ENCODE assay signal across 8 cellular contexts in the genomic region with DNA sequence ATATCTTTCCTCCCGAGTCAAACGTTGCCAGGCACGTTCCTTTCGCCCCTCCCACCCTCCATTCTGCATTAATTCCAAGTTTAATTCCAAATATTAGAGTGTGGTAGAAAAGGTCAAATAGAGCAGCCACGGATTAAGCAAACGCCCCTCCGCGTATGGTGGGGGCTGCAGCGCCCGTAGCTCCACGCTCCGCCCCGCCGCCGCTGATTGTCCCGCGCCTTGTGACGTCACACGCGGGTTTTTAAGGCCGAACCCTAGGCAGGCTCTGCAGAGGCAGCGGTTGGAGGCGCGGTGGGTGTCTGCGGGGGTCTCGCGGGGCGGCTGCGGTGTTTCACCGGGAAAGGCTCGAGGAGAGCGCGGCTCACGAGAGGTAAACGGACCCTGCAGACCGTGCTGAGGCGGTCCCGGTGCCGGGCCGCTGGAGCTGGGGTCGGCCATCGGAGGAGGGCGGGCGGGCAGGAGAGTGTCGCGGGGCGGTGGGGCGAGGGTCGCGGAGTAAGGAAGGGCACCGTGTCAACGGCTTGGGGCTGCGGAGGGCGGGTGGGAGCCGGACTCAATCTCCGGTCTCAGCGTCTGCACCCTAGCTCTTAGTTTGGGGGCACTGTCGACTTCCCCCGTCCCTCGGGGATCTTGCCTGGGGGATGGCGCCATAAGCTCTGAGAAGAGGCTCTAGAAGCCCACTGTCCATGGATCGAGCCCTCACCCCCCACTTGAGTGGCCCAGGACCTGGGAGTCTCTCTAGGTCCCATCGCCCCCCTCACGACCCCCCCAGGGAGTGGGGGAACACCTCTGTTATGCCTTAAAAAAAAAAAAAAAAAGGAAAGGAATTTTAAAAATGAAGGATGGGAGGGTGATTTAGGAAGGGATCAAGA. TPM values are rescaled to one million over a fixed set of nuclear protein-coding genes. Genes with fewer than 3 reads are reported as not detected.
DNase-seq lines count a peak whose midpoint lies in the region; ATAC-seq, FAIRE-seq and TF ChIP-seq lines count a peak whose summit lies in the region.

A gene with protein sequence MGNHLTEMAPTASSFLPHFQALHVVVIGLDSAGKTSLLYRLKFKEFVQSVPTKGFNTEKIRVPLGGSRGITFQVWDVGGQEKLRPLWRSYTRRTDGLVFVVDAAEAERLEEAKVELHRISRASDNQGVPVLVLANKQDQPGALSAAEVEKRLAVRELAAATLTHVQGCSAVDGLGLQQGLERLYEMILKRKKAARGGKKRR (plus strand): TSS at position 270 of the 872 bp plus-strand sequence. CDS start 740 bp downstream, outside the sequence.

- ATAC-seq in HG02678 (IDR thresholded peaks at IDR 0.05; ENCODE audit: unreplicated experiment) (peak; percentile 76), right lobe of liver (peak; percentile 74 to 82 (median 80))

- no peaks in the 10 kb centered on the region for H3K9me3 Mint-ChIP-seq in CD4-positive, alpha-beta memory T cell
- no peaks in the 10 kb centered on the region for H3K9me3 Mint-ChIP-seq in activated CD4-positive, alpha-beta memory T cell treated with anti-CD3 and anti-CD28 coated beads for 36 hours

- intact Hi-C loops in CD4-positive, alpha-beta memory T cell (cut with micrococcal nuclease) = loop anchor here (1.0 kb wide), 1 partner anchor 11 kb away; no protein-coding TSS in a partner anchor
- intact Hi-C loops in activated CD4-positive, alpha-beta memory T cell treated with anti-CD3 and anti-CD28 coated beads for 36 hours (cut with micrococcal nuclease) = loop anchor here (1.0 kb wide), 2 partner anchors 10 to 84 kb away; a partner anchor contains a TSS
- intact Hi-C loops in right lobe of liver (cut with DNase I) = loop anchor here in 1 of 2 donors (5.0 kb wide), 1 partner anchor 83 kb away; a partner anchor contains a TSS

- H3K27me3 ChIP-seq in CD4-positive, alpha-beta memory T cell (ENCODE audit: insufficient read depth, low read length) = no peaks in the 10 kb centered on the region
- no peaks in the 10 kb centered on the region for H3K27me3 ChIP-seq in right lobe of liver

- H3K36me3 ChIP-seq in CD4-positive, alpha-beta memory T cell (ENCODE audit: insufficient read depth, low read length) = no peaks in the 10 kb centered on the region
- H3K36me3 ChIP-seq in right lobe of liver = peaks cover 0 to 10% (median 0%) of the 10 kb centered on the region in 4 donors

- H3K27ac Mint-ChIP-seq in CD4-positive, alpha-beta memory T cell = peak within 1 kb of the TSS; percentile 83 to 95 (median 93)
- peak within 1 kb of the TSS; percentile 13 for H3K27ac Mint-ChIP-seq in activated CD4-positive, alpha-beta memory T cell treated with anti-CD3 and anti-CD28 coated beads for 36 hours

- peak within 1 kb of the TSS; percentile 64 for H3K27ac ChIP-seq in CD4-positive, alpha-beta memory T cell (ENCODE audit: low read depth, low read length)
- peak within 1 kb of the TSS; percentile 67 to 82 (median 71) for H3K27ac ChIP-seq in right lobe of liver

- peak within 1 kb of the TSS; percentile 91 to 95 (median 94) for H3K4me3 Mint-ChIP-seq in CD4-positive, alpha-beta memory T cell
- peak within 1 kb of the TSS; percentile 88 for H3K4me3 Mint-ChIP-seq in activated CD4-positive, alpha-beta memory T cell treated with anti-CD3 and anti-CD28 coated beads for 36 hours

- H3K36me3 Mint-ChIP-seq in CD4-positive, alpha-beta memory T cell = peaks cover 0 to 2% of the 10 kb centered on the region in 2 donors
- no peaks in the 10 kb centered on the region for H3K36me3 Mint-ChIP-seq in activated CD4-positive, alpha-beta memory T cell treated with anti-CD3 and anti-CD28 coated beads for 36 hours

- DNase-seq in CD4-positive, alpha-beta memory T cell = peak; percentile 77 to 85 (median 77)
- peak; percentile 95 for DNase-seq in NCI-H69 (lab: John Stamatoyannopoulos, UW)
- DNase-seq in activated CD4-positive, alpha-beta memory T cell treated with anti-CD3 and anti-CD28 coated beads for 36 hours = peak; percentile 87
- peak; percentile 22 to 79 for DNase-seq in dermis microvascular lymphatic vessel endothelial cell (ENCODE audit: low read depth in 2 of 2)
- DNase-seq in right lobe of liver = peak; percentile 92 to 94 (median 94)
- peak; percentile 84 for DNase-seq in stimulated activated CD4-positive, alpha-beta T cell treated with anti-CD3 and anti-CD28 coated beads, Interleukin-4, amount 100 ng/mL, for 1 hour
- no peak for DNase-seq in D721Med (ENCODE audit: insufficient read length, low spot score)

- H3K4me1 ChIP-seq in CD4-positive, alpha-beta memory T cell (ENCODE audit: insufficient read depth, low read length) = peaks cover 47% of the 10 kb centered on the region
- peaks cover 0 to 27% (median 6%) of the 10 kb centered on the region in 4 donors for H3K4me1 ChIP-seq in right lobe of liver

- no peaks in the 10 kb centered on the region for H3K27me3 Mint-ChIP-seq in CD4-positive, alpha-beta memory T cell
- no peaks in the 10 kb centered on the region for H3K27me3 Mint-ChIP-seq in activated CD4-positive, alpha-beta memory T cell treated with anti-CD3 and anti-CD28 coated beads for 36 hours

- TF ChIP-seq CTCF in right lobe of liver (IDR thresholded peaks at IDR 0.05) (no peak), D721Med (IDR thresholded peaks at IDR 0.05; ENCODE audit: insufficient read depth, missing control alignments) (no peak)

- FAIRE-seq in D721Med (lab: Jason Lieb, UNC) = no peak

- H3K4me1 Mint-ChIP-seq in CD4-positive, alpha-beta memory T cell = peaks cover 22 to 59% (median 43%) of the 10 kb centered on the region in 4 donors
- H3K4me1 Mint-ChIP-seq in activated CD4-positive, alpha-beta memory T cell treated with anti-CD3 and anti-CD28 coated beads for 36 hours (ENCODE audit: low read depth) = peaks cover 22% of the 10 kb centered on the region

- H3K9me3 ChIP-seq in CD4-positive, alpha-beta memory T cell (ENCODE audit: control insufficient read depth in 1 of 2, low read length in 2 of 2) = no peaks in the 10 kb centered on the region
- no peaks in the 10 kb centered on the region for H3K9me3 ChIP-seq in right lobe of liver

- POLR2A ChIA-PET in CD4-positive, alpha-beta memory T cell (lab: Charles Lee; ENCODE audit: partially characterized antibody) = interaction anchor here (0.6 to 10.4 kb wide), 10 partner anchors 11 to 434 kb away, joined by 3 to 136 read pairs (median 8); a partner anchor contains a TSS
- POLR2A ChIA-PET in activated CD4-positive, alpha-beta memory T cell treated with anti-CD3 and anti-CD28 coated beads for 36 hours (lab: Charles Lee) = interaction anchor here (1.0 to 2.3 kb wide), 6 partner anchors 11 to 87 kb away, joined by 4 to 16 read pairs (median 8); a partner anchor contains a TSS

- peak; percentile 99 for TF ChIP-seq POLR2A in right lobe of liver (IDR thresholded peaks at IDR 0.05)

- peak within 1 kb of the TSS; percentile 83 to 89 for H3K4me3 ChIP-seq in CD4-positive, alpha-beta memory T cell (ENCODE audit: low read length in 2 of 2)
- peak within 1 kb of the TSS; percentile 52 to 91 (median 80) for H3K4me3 ChIP-seq in right lobe of liver

- CTCF ChIA-PET in CD4-positive, alpha-beta memory T cell (lab: Charles Lee; ENCODE audit: partially characterized antibody) = interaction anchor here (0.7 to 10.4 kb wide), 6 partner anchors 11 to 85 kb away, joined by 3 to 178 read pairs (median 4); a partner anchor contains a TSS
- CTCF ChIA-PET in activated CD4-positive, alpha-beta memory T cell treated with anti-CD3 and anti-CD28 coated beads for 36 hours (lab: Charles Lee) = interaction anchor here (0.8 to 9.6 kb wide), 5 partner anchors 9 to 84 kb away, joined by 3 to 261 read pairs (median 3); a partner anchor contains a TSS

- WGBS in right lobe of liver (ENCODE audit: insufficient coverage, low coverage, low lambda C conversion rate, missing lambda C conversion rate) = under 1% methylated on average over 43 of the region's 64 CpGs

RNA-seq across cellular contexts. Expression of the gene that starts here (rescaled TPM):
- 1 to 10 TPM; 1.5 to 1.6 TPM for total RNA-seq in CD4-positive, alpha-beta memory T cell
- polyA plus RNA-seq in CD4-positive, alpha-beta memory T cell = 1 to 10 TPM; 2.3 to 6.8 TPM
- total RNA-seq in activated CD4-positive, alpha-beta memory T cell treated with anti-CD3 and anti-CD28 coated beads for 36 hours = 1 to 10 TPM; 2.3 TPM
- total RNA-seq in dermis microvascular lymphatic vessel endothelial cell (0.77 and 1.5 TPM in 2 replicates), right lobe of liver (10 to 100 TPM; 10.9 to 31.8 (median 13.2) TPM)
